In genomic region chr2:202822411-202822810, GRCh38 we compare ENCODE assay signal across 1 cellular context.
A peak's percentile ranks its signal among the peaks of the same experiment; 100 is the strongest.
TF ChIP-seq lines count a peak whose summit lies in the region.

No MANE protein-coding gene starts in this region.

TF ChIP-seq in HEK293, 187 proteins besides CTCF, POLR2A, EP300 and RAD21 (continued from another document):
- TF ChIP-seq, protein P1, sequence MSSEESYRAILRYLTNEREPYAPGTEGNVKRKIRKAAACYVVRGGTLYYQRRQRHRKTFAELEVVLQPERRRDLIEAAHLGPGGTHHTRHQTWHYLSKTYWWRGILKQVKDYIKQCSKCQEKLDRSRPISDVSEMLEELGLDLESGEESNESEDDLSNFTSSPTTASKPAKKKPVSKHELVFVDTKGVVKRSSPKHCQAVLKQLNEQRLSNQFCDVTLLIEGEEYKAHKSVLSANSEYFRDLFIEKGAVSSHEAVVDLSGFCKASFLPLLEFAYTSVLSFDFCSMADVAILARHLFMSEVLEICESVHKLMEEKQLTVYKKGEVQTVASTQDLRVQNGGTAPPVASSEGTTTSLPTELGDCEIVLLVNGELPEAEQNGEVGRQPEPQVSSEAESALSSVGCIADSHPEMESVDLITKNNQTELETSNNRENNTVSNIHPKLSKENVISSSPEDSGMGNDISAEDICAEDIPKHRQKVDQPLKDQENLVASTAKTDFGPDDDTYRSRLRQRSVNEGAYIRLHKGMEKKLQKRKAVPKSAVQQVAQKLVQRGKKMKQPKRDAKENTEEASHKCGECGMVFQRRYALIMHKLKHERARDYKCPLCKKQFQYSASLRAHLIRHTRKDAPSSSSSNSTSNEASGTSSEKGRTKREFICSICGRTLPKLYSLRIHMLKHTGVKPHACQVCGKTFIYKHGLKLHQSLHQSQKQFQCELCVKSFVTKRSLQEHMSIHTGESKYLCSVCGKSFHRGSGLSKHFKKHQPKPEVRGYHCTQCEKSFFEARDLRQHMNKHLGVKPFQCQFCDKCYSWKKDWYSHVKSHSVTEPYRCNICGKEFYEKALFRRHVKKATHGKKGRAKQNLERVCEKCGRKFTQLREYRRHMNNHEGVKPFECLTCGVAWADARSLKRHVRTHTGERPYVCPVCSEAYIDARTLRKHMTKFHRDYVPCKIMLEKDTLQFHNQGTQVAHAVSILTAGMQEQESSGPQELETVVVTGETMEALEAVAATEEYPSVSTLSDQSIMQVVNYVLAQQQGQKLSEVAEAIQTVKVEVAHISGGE (tag by site-specific recombination; conservative IDR thresholded peaks at IDR 0.05; ENCODE audit: low read depth): no peak
- TF ChIP-seq ZXDB (tag by site-specific recombination; IDR thresholded peaks at IDR 0.05): peak; percentile 44; the same call in 1 of the 2 replicates
- no peak for TF ChIP-seq ZNF248 (tag by site-specific recombination; IDR thresholded peaks at IDR 0.05)
- TF ChIP-seq ZBTB17 (tag by site-specific recombination; IDR thresholded peaks at IDR 0.05): peak; percentile 60
- no peak for TF ChIP-seq ZBTB7A (tag by site-specific recombination; IDR thresholded peaks at IDR 0.05; ENCODE audit: low read depth)
- TF ChIP-seq ZNF184 (tag by site-specific recombination; IDR thresholded peaks at IDR 0.05): no peak
- TF ChIP-seq ZNF174 (tag by site-specific recombination; IDR thresholded peaks at IDR 0.05): no peak
- peak; percentile 86 for TF ChIP-seq KLF8 (tag by site-specific recombination; IDR thresholded peaks at IDR 0.05)
- no peak for TF ChIP-seq ZNF132 (tag by site-specific recombination; IDR thresholded peaks at IDR 0.05; ENCODE audit: borderline replicate concordance)
- 0 out of 2 replicates have a peak, but pooled peaks have one; percentile 54 for TF ChIP-seq ZNF24 (tag by site-specific recombination; IDR thresholded peaks at IDR 0.05)
- TF ChIP-seq ZNF391 (tag by site-specific recombination; IDR thresholded peaks at IDR 0.05; ENCODE audit: borderline replicate concordance, low read depth): peak; percentile 80; the same call in 1 of the 2 replicates
- no peak for TF ChIP-seq ZFP41 (tag by site-specific recombination; IDR thresholded peaks at IDR 0.05; ENCODE audit: borderline replicate concordance)
- no peak for TF ChIP-seq ZNF354C (tag by site-specific recombination; IDR thresholded peaks at IDR 0.05; ENCODE audit: borderline replicate concordance, low read depth)
- peak; percentile 96 for TF ChIP-seq PRDM6 (tag by site-specific recombination; IDR thresholded peaks at IDR 0.05)
- TF ChIP-seq, protein P2, sequence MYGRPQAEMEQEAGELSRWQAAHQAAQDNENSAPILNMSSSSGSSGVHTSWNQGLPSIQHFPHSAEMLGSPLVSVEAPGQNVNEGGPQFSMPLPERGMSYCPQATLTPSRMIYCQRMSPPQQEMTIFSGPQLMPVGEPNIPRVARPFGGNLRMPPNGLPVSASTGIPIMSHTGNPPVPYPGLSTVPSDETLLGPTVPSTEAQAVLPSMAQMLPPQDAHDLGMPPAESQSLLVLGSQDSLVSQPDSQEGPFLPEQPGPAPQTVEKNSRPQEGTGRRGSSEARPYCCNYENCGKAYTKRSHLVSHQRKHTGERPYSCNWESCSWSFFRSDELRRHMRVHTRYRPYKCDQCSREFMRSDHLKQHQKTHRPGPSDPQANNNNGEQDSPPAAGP (tag by site-specific recombination; IDR thresholded peaks at IDR 0.05): no peak
- TF ChIP-seq ZSCAN23 (tag by site-specific recombination; IDR thresholded peaks at IDR 0.05): peak; percentile 84
- TF ChIP-seq ZNF239 (tag by site-specific recombination; IDR thresholded peaks at IDR 0.05): no peak
- TF ChIP-seq, protein P3, sequence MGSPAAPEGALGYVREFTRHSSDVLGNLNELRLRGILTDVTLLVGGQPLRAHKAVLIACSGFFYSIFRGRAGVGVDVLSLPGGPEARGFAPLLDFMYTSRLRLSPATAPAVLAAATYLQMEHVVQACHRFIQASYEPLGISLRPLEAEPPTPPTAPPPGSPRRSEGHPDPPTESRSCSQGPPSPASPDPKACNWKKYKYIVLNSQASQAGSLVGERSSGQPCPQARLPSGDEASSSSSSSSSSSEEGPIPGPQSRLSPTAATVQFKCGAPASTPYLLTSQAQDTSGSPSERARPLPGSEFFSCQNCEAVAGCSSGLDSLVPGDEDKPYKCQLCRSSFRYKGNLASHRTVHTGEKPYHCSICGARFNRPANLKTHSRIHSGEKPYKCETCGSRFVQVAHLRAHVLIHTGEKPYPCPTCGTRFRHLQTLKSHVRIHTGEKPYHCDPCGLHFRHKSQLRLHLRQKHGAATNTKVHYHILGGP (tag by site-specific recombination; IDR thresholded peaks at IDR 0.05): 0 out of 2 replicates have a peak, but pooled peaks have one; percentile 45
- TF ChIP-seq ZNF341 (tag by site-specific recombination; IDR thresholded peaks at IDR 0.05; ENCODE audit: low read depth): no peak
- TF ChIP-seq ZNF223 (tag by site-specific recombination; IDR thresholded peaks at IDR 0.05): no peak
- TF ChIP-seq, protein P4, sequence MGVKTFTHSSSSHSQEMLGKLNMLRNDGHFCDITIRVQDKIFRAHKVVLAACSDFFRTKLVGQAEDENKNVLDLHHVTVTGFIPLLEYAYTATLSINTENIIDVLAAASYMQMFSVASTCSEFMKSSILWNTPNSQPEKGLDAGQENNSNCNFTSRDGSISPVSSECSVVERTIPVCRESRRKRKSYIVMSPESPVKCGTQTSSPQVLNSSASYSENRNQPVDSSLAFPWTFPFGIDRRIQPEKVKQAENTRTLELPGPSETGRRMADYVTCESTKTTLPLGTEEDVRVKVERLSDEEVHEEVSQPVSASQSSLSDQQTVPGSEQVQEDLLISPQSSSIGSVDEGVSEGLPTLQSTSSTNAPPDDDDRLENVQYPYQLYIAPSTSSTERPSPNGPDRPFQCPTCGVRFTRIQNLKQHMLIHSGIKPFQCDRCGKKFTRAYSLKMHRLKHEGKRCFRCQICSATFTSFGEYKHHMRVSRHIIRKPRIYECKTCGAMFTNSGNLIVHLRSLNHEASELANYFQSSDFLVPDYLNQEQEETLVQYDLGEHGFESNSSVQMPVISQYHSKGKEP (tag by site-specific recombination; IDR thresholded peaks at IDR 0.05): peak; percentile 72; the same call in 1 of the 2 replicates
- peak; percentile 76 for TF ChIP-seq PRDM4 (tag by site-specific recombination; IDR thresholded peaks at IDR 0.05)
- no peak for TF ChIP-seq ZNF121 (tag by site-specific recombination; IDR thresholded peaks at IDR 0.05)
- peak; percentile 96 for TF ChIP-seq FEZF1 (tag by site-specific recombination; IDR thresholded peaks at IDR 0.05)
- no peak for TF ChIP-seq REPIN1 (tag by site-specific recombination; IDR thresholded peaks at IDR 0.05; ENCODE audit: low read depth)
- TF ChIP-seq BCL11A (tag by site-specific recombination; IDR thresholded peaks at IDR 0.05; ENCODE audit: low read depth): peak; percentile 95
- TF ChIP-seq ZNF324 (tag by site-specific recombination; IDR thresholded peaks at IDR 0.05): no peak
- TF ChIP-seq, protein P5, sequence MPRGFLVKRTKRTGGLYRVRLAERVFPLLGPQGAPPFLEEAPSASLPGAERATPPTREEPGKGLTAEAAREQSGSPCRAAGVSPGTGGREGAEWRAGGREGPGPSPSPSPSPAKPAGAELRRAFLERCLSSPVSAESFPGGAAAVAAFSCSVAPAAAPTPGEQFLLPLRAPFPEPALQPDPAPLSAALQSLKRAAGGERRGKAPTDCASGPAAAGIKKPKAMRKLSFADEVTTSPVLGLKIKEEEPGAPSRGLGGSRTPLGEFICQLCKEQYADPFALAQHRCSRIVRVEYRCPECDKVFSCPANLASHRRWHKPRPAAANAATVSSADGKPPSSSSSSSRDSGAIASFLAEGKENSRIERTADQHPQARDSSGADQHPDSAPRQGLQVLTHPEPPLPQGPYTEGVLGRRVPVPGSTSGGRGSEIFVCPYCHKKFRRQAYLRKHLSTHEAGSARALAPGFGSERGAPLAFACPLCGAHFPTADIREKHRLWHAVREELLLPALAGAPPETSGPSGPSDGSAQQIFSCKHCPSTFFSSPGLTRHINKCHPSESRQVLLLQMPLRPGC (tag by site-specific recombination; IDR thresholded peaks at IDR 0.05): peak; percentile 83
- peak; percentile 40 for TF ChIP-seq ZFHX2 (tag by site-specific recombination; conservative IDR thresholded peaks at IDR 0.05)
- TF ChIP-seq ZNF416 (tag by site-specific recombination; IDR thresholded peaks at IDR 0.05): no peak
- peak; percentile 31; the same call in 1 of the 2 replicates for TF ChIP-seq SP2 (tag by site-specific recombination; IDR thresholded peaks at IDR 0.05)
